ENCODE assay signal across 25 cellular contexts in the genomic region with DNA sequence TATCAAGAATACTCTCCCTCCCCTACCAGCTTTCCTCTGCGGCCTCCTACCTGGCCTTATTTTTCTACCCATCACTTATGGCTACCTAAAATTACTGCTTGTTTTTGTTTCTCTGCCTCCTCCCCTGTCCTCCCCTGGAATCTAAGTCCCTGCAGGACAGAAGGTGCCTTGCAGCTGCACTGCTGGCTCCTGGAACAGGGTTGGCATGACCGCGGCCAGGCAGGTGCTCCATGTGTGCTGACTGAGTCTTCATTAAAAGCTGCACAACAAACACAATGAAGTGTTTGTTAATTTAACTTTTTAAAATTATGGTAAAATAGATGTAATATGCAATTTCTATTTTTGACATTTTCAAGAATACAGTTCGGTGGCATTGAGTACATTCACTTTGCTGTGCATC.
"Had no signal": no experiment of that assay in that cellular context is flagged by ENCODE, and none has a peak within 500 bp of the region (broad histone marks: within the 10 kb centered on the region; RNA-seq: fewer than 3 reads in every experiment).

No MANE protein-coding gene starts in this region.

- H3K27ac Mint-ChIP-seq: dendritic cell treated with granulocyte-macrophage colony-stimulating factor and Interleukin-4, amounts not matched to agents 40 ng/mL and 50 ng/mL, for 4 days; nephron progenitor cell; stimulated activated memory B cell treated with anti-CD40 and anti-IgM and Interleukin-4, amounts not matched to agents 10 μg/mL and 1 μg/mL and 100 μg/mL, for 72 hours; type B pancreatic cell had no signal

- H3K4me3 ChIP-seq: colonic mucosa, esophagus squamous epithelium, lower lobe of right lung, ovary, psoas muscle, skin epidermis, spleen, testis, tibial artery had no signal

- H3K36me3 ChIP-seq: colonic mucosa, esophagus squamous epithelium, lower lobe of right lung, ovary, spleen, tibial artery had no signal

- DNase-seq: colonic mucosa; effector memory CD4-positive, alpha-beta T cell; erythroblast; esophagus squamous epithelium; foreskin melanocyte; hypothalamus; immature natural killer cell; left ventricle myocardium superior; lower lobe of right lung; naive thymus-derived CD8-positive, alpha-beta T cell; nephron progenitor cell; occipital lobe; ovary; psoas muscle; right cardiac atrium; spleen; stimulated activated CD4-positive, alpha-beta T cell treated with anti-CD3 and anti-CD28 coated beads, Interleukin-4, amount 100 ng/mL, for 4 hours; stimulated activated naive CD8-positive, alpha-beta T cell treated with anti-CD3 and anti-CD28 coated beads, Interleukin-15, Interleukin-2, amounts not matched to agents 100 U/mL and 50 U/mL, for 24 hours; substantia nigra; testis; tibial artery had no signal

- ATAC-seq: lower lobe of right lung; naive thymus-derived CD8-positive, alpha-beta T cell; psoas muscle; right cardiac atrium; stimulated activated naive CD8-positive, alpha-beta T cell treated with anti-CD3 and anti-CD28 coated beads, Interleukin-15, Interleukin-2, amounts not matched to agents 100 U/mL and 50 U/mL, for 24 hours had no signal

- H3K9me3 Mint-ChIP-seq: dendritic cell treated with granulocyte-macrophage colony-stimulating factor and Interleukin-4, amounts not matched to agents 40 ng/mL and 50 ng/mL, for 4 days; immature natural killer cell; naive thymus-derived CD8-positive, alpha-beta T cell; nephron progenitor cell; stimulated activated memory B cell treated with anti-CD40 and anti-IgM and Interleukin-4, amounts not matched to agents 10 μg/mL and 1 μg/mL and 100 μg/mL, for 72 hours; type B pancreatic cell had no signal

- H3K9me3 ChIP-seq: colonic mucosa, esophagus squamous epithelium, lower lobe of right lung, ovary, psoas muscle, spleen, testis, tibial artery had no signal

- H3K4me3 Mint-ChIP-seq: dendritic cell treated with granulocyte-macrophage colony-stimulating factor and Interleukin-4, amounts not matched to agents 40 ng/mL and 50 ng/mL, for 4 days; immature natural killer cell; nephron progenitor cell; stimulated activated memory B cell treated with anti-CD40 and anti-IgM and Interleukin-4, amounts not matched to agents 10 μg/mL and 1 μg/mL and 100 μg/mL, for 72 hours; type B pancreatic cell had no signal

- H3K4me1 Mint-ChIP-seq: immature natural killer cell had no signal

- H3K27ac ChIP-seq: colonic mucosa, esophagus squamous epithelium, lower lobe of right lung, ovary, psoas muscle, skin epidermis, testis, tibial artery had no signal

- H3K36me3 Mint-ChIP-seq: immature natural killer cell; naive thymus-derived CD8-positive, alpha-beta T cell; stimulated activated memory B cell treated with anti-CD40 and anti-IgM and Interleukin-4, amounts not matched to agents 10 μg/mL and 1 μg/mL and 100 μg/mL, for 72 hours; type B pancreatic cell had no signal

- H3K27me3 ChIP-seq: colonic mucosa, ovary, testis, tibial artery had no signal

- H3K4me1 ChIP-seq: lower lobe of right lung, psoas muscle had no signal
